ENCODE assay signal across 10 cellular contexts in genomic region chr10:102801496-102801895, GRCh38. TPM values are rescaled to one million over a fixed set of nuclear protein-coding genes. Genes with fewer than 3 reads are reported as not detected.
DNase-seq lines count a peak whose midpoint lies in the region; ATAC-seq and TF ChIP-seq lines count a peak whose summit lies in the region.
"Had no signal": no experiment of that assay in that cellular context is flagged by ENCODE, and none has a peak within 500 bp of the region (broad histone marks: within the 10 kb centered on the region; RNA-seq: fewer than 3 reads in every experiment).

No MANE protein-coding gene starts in this region.

- H3K4me3 ChIP-seq in NT2/D1 (ENCODE audit: insufficient read length, low read depth): no peak overlapping the region
- no peak overlapping the region for H3K4me3 ChIP-seq in esophagus squamous epithelium

- peak overlapping the region; percentile 17 for H3K9ac ChIP-seq in NT2/D1 (ENCODE audit: insufficient read length, low read depth)

- DNase-seq in AG20443 (ENCODE audit: low spot score): peak; percentile 17
- DNase-seq in NT2/D1 (ENCODE audit: low read depth, low spot score): no peak
- no peak for DNase-seq in esophagus squamous epithelium (lab: John Stamatoyannopoulos, UW)
- no peak for DNase-seq in osteocyte (ENCODE audit: extremely low spot score, unreplicated experiment)
- no peak for DNase-seq in T-helper 2 cell
- DNase-seq in activated CD4-positive, CD25-positive, alpha-beta regulatory T cell (lab: John Stamatoyannopoulos, UW): no peak
- DNase-seq in ureter (ENCODE audit: low spot score): no peak
- DNase-seq: activated T-cell treated with anti-CD3 and anti-CD28 coated beads, Interleukin-2, amount 50 U/mL, for 24 hours; stimulated activated naive B cell treated with anti-CD40 and anti-IgM and Interleukin-4, amounts not matched to agents 10 μg/mL and 1 μg/mL and 100 μg/mL, for 72 hours had no signal

- H3K36me3 ChIP-seq in NT2/D1 (ENCODE audit: insufficient read depth, insufficient read length, low read length): peaks cover 33% of the 10 kb centered on the region
- H3K36me3 ChIP-seq in esophagus squamous epithelium: peaks cover 0 to 77% (median 5%) of the 10 kb centered on the region in 3 donors

- peaks cover 6% of the 10 kb centered on the region for H3K4me1 ChIP-seq in NT2/D1 (ENCODE audit: insufficient read depth, insufficient read length)
- H3K4me1 ChIP-seq in esophagus squamous epithelium: peaks cover 24 to 75% (median 49%) of the 10 kb centered on the region in 3 donors

- H3K27me3 Mint-ChIP-seq in osteocyte (ENCODE audit: unreplicated experiment): no peaks in the 10 kb centered on the region
- H3K27me3 Mint-ChIP-seq: activated T-cell treated with anti-CD3 and anti-CD28 coated beads, Interleukin-2, amount 50 U/mL, for 24 hours; stimulated activated naive B cell treated with anti-CD40 and anti-IgM and Interleukin-4, amounts not matched to agents 10 μg/mL and 1 μg/mL and 100 μg/mL, for 72 hours had no signal

- H3K9me3 Mint-ChIP-seq in osteocyte (ENCODE audit: unreplicated experiment): peaks cover 4% of the 10 kb centered on the region

- TF ChIP-seq CTCF in esophagus squamous epithelium (IDR thresholded peaks at IDR 0.05) (no peak), osteocyte (IDR thresholded peaks at IDR 0.05) (no peak)

- no peak for TF ChIP-seq POLR2A in esophagus squamous epithelium (IDR thresholded peaks at IDR 0.05)

- H3K4me1 Mint-ChIP-seq in osteocyte (ENCODE audit: unreplicated experiment): peaks cover 67% of the 10 kb centered on the region

- H3K27ac Mint-ChIP-seq in osteocyte (ENCODE audit: unreplicated experiment): peak overlapping the region; percentile 89

- H3K27me3 ChIP-seq in NT2/D1 (ENCODE audit: insufficient read depth, insufficient read length): no peaks in the 10 kb centered on the region
- H3K27me3 ChIP-seq in esophagus squamous epithelium: no peaks in the 10 kb centered on the region

- intact Hi-C loops in esophagus squamous epithelium (cut with DNase I): loop anchor here (10.0 kb wide), 1 partner anchor 47 kb away; no protein-coding TSS in a partner anchor

- H3K27ac ChIP-seq in esophagus squamous epithelium: peak overlapping the region; percentile 2 to 79 (median 74)

- 54 to 59% methylated on average over 2 of the region's 2 CpGs for WGBS in esophagus squamous epithelium, 2 donors

- no peak for ATAC-seq in HG02588 (IDR thresholded peaks at IDR 0.05; ENCODE audit: unreplicated experiment)

- H3K36me3 Mint-ChIP-seq in osteocyte (ENCODE audit: unreplicated experiment): peaks cover 22% of the 10 kb centered on the region

- no peak overlapping the region for H3K4me3 Mint-ChIP-seq in osteocyte (ENCODE audit: unreplicated experiment)
- H3K4me3 Mint-ChIP-seq: activated T-cell treated with anti-CD3 and anti-CD28 coated beads, Interleukin-2, amount 50 U/mL, for 24 hours; stimulated activated naive B cell treated with anti-CD40 and anti-IgM and Interleukin-4, amounts not matched to agents 10 μg/mL and 1 μg/mL and 100 μg/mL, for 72 hours had no signal

- H3K9me3 ChIP-seq in NT2/D1 (ENCODE audit: insufficient read depth, low read length) (peaks cover 5% of the 10 kb centered on the region; the same call in 1 of the 2 replicates), esophagus squamous epithelium (no peaks in the 10 kb centered on the region)

RNA-seq across cellular contexts. Expression of gene CYP17A1, which starts 35.7 kb away (rescaled TPM):
- total RNA-seq in esophagus squamous epithelium (not detected), osteocyte (not detected in 2 replicates), ureter (1.1 TPM)

RNA-seq across cellular contexts. Expression of gene BORCS7, which starts 52.6 kb away (rescaled TPM):
- total RNA-seq in esophagus squamous epithelium: 10 to 100 TPM; 10.9 to 36.6 (median 19.7) TPM
- total RNA-seq in osteocyte: 22.6 and 24.5 TPM in 2 replicates
- 22.5 TPM for total RNA-seq in ureter

RNA-seq across cellular contexts. Expression of gene WBP1L, which starts 57.7 kb away (rescaled TPM):
- total RNA-seq in esophagus squamous epithelium: 10 to 100 TPM; 40.6 to 61.4 (median 49.1) TPM
- total RNA-seq in osteocyte: 66.7 and 68.7 TPM in 2 replicates
- 55.2 TPM for total RNA-seq in ureter
